ENCODE assay signal across 1 cellular context in the genomic region with DNA sequence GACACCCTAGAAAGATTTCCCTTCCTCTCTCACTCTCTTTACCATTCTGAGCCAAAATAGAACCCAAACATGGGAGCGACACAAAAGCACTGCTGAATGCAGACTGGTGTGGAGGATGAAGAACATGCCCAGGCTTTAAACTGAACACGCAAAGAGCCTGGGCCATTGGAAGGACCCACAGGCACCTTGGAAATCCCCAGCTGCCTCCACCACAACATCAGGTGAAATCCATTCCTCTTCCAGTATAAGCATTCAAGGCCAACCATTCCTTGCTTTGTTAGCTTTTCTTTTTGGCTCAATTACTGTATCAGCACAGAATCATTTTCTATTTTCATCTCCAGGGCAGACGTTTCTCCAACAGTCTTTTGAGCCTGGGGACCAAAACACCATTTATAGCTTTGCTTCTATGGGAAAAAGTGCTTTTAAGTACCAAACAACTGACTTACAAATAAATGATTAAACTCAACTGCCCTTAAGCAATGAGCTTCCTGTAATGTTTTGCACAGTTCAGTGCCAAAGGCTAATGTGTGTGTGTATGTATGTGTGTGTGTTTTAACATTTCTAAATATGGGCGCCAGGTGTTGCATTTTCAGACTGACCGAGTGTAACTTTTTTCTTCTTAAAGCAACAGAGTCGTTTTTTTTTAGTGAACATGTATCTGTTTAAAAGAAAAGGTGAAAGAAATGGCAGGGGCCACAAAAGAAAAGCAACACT.
TF ChIP-seq lines count a peak whose summit lies in the region.

No MANE protein-coding gene starts in this region.

TF ChIP-seq in GM12878, 131 proteins besides CTCF, POLR2A, EP300 and RAD21 (continued from another document and continues in another):
- TF ChIP-seq, protein P1, sequence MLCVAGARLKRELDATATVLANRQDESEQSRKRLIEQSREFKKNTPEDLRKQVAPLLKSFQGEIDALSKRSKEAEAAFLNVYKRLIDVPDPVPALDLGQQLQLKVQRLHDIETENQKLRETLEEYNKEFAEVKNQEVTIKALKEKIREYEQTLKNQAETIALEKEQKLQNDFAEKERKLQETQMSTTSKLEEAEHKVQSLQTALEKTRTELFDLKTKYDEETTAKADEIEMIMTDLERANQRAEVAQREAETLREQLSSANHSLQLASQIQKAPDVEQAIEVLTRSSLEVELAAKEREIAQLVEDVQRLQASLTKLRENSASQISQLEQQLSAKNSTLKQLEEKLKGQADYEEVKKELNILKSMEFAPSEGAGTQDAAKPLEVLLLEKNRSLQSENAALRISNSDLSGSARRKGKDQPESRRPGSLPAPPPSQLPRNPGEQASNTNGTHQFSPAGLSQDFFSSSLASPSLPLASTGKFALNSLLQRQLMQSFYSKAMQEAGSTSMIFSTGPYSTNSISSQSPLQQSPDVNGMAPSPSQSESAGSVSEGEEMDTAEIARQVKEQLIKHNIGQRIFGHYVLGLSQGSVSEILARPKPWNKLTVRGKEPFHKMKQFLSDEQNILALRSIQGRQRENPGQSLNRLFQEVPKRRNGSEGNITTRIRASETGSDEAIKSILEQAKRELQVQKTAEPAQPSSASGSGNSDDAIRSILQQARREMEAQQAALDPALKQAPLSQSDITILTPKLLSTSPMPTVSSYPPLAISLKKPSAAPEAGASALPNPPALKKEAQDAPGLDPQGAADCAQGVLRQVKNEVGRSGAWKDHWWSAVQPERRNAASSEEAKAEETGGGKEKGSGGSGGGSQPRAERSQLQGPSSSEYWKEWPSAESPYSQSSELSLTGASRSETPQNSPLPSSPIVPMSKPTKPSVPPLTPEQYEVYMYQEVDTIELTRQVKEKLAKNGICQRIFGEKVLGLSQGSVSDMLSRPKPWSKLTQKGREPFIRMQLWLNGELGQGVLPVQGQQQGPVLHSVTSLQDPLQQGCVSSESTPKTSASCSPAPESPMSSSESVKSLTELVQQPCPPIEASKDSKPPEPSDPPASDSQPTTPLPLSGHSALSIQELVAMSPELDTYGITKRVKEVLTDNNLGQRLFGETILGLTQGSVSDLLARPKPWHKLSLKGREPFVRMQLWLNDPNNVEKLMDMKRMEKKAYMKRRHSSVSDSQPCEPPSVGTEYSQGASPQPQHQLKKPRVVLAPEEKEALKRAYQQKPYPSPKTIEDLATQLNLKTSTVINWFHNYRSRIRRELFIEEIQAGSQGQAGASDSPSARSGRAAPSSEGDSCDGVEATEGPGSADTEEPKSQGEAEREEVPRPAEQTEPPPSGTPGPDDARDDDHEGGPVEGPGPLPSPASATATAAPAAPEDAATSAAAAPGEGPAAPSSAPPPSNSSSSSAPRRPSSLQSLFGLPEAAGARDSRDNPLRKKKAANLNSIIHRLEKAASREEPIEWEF (IDR thresholded peaks at IDR 0.05; ENCODE audit: insufficient replicate concordance, low read depth, low read length) = peak; percentile 83
- TF ChIP-seq SUZ12 (IDR thresholded peaks at IDR 0.05; ENCODE audit: unreplicated experiment) (no peak), TCF3 (IDR thresholded peaks at IDR 0.05; ENCODE audit: borderline replicate concordance, insufficient read depth, low read depth, low read length) (peak; percentile 94), NFYA (IDR thresholded peaks at IDR 0.05; ENCODE audit: borderline replicate concordance, low read depth, low read length) (no peak), SMAD5 (IDR thresholded peaks at IDR 0.05; ENCODE audit: low read depth) (no peak), ETV6 (conservative IDR thresholded peaks at IDR 0.05 in 1 of 2, IDR thresholded peaks at IDR 0.05 in 1 of 2; ENCODE audit: borderline replicate concordance in 1 of 2, low read depth in 1 of 2) (peak in 1 of 2 experiments; percentile 62; a peak in 1 of 4 replicates), CREM (IDR thresholded peaks at IDR 0.05; ENCODE audit: low read depth) (peak; percentile 80), SMARCA5 (IDR thresholded peaks at IDR 0.05) (peak; percentile 70; the same call in 1 of the 2 replicates), RBBP5 (conservative IDR thresholded peaks at IDR 0.05) (no peak), ESRRA (IDR thresholded peaks at IDR 0.05; ENCODE audit: low read length) (peak; percentile 75; the same call in 1 of the 2 replicates), ZSCAN29 (IDR thresholded peaks at IDR 0.05) (no peak), SP1 (IDR thresholded peaks at IDR 0.05; ENCODE audit: low read depth, low read length) (peak; percentile 60), PML (IDR thresholded peaks at IDR 0.05; ENCODE audit: low read length) (no peak), ZBED1 (IDR thresholded peaks at IDR 0.05; ENCODE audit: borderline replicate concordance) (peak; percentile 83), EED (IDR thresholded peaks at IDR 0.05; ENCODE audit: low read depth) (peak; percentile 45), NRF1 (conservative IDR thresholded peaks at IDR 0.05; ENCODE audit: low read depth, low read length) (no peak), BACH1 (IDR thresholded peaks at IDR 0.05; ENCODE audit: borderline replicate concordance) (no peak), FOXM1 (IDR thresholded peaks at IDR 0.05; ENCODE audit: low read depth, low read length) (peak; percentile 70; the same call in 1 of the 2 replicates), POU2F2 (IDR thresholded peaks at IDR 0.05; ENCODE audit: borderline replicate concordance, low read depth, low read length) (peak; percentile 88; the same call in 1 of the 3 replicates), BRCA1 (IDR thresholded peaks at IDR 0.05; ENCODE audit: low read depth, low read length) (no peak), YBX1 (IDR thresholded peaks at IDR 0.05) (no peak), NR2C1 (IDR thresholded peaks at IDR 0.05) (no peak; the same call in 1 of the 2 replicates), MTA3 (IDR thresholded peaks at IDR 0.05; ENCODE audit: borderline replicate concordance, low read length) (peak; percentile 48; the same call in 1 of the 2 replicates), STAT1 (conservative IDR thresholded peaks at IDR 0.05) (no peak), CHD4 (IDR thresholded peaks at IDR 0.05) (no peak), MYB (IDR thresholded peaks at IDR 0.05; ENCODE audit: borderline replicate concordance, low read depth, low read length) (0 out of 2 replicates have a peak, but pooled peaks have one; percentile 56), SIX5 (IDR thresholded peaks at IDR 0.05; ENCODE audit: low read depth, low read length, severe bottlenecking) (no peak), RELA (IDR thresholded peaks at IDR 0.05; ENCODE audit: borderline replicate concordance, partially characterized antibody) (peak; percentile 42), ATF7 (IDR thresholded peaks at IDR 0.05; ENCODE audit: low read depth) (peak; percentile 78), ZNF24 (IDR thresholded peaks at IDR 0.05) (peak; percentile 78; the same call in 1 of the 2 replicates), IKZF2 (IDR thresholded peaks at IDR 0.05) (peak; percentile 86 to 89)
- TF ChIP-seq, protein P2, sequence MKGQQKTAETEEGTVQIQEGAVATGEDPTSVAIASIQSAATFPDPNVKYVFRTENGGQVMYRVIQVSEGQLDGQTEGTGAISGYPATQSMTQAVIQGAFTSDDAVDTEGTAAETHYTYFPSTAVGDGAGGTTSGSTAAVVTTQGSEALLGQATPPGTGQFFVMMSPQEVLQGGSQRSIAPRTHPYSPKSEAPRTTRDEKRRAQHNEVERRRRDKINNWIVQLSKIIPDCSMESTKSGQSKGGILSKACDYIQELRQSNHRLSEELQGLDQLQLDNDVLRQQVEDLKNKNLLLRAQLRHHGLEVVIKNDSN (IDR thresholded peaks at IDR 0.05; ENCODE audit: borderline replicate concordance, extremely low read length, insufficient read depth, low read depth, low read length) = no peak
- TF ChIP-seq, protein P3, sequence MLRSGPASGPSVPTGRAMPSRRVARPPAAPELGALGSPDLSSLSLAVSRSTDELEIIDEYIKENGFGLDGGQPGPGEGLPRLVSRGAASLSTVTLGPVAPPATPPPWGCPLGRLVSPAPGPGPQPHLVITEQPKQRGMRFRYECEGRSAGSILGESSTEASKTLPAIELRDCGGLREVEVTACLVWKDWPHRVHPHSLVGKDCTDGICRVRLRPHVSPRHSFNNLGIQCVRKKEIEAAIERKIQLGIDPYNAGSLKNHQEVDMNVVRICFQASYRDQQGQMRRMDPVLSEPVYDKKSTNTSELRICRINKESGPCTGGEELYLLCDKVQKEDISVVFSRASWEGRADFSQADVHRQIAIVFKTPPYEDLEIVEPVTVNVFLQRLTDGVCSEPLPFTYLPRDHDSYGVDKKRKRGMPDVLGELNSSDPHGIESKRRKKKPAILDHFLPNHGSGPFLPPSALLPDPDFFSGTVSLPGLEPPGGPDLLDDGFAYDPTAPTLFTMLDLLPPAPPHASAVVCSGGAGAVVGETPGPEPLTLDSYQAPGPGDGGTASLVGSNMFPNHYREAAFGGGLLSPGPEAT (IDR thresholded peaks at IDR 0.05; ENCODE audit: low read depth) = peak; percentile 92
- TF ChIP-seq, protein P4, sequence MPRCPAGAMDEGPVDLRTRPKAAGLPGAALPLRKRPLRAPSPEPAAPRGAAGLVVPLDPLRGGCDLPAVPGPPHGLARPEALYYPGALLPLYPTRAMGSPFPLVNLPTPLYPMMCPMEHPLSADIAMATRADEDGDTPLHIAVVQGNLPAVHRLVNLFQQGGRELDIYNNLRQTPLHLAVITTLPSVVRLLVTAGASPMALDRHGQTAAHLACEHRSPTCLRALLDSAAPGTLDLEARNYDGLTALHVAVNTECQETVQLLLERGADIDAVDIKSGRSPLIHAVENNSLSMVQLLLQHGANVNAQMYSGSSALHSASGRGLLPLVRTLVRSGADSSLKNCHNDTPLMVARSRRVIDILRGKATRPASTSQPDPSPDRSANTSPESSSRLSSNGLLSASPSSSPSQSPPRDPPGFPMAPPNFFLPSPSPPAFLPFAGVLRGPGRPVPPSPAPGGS (IDR thresholded peaks at IDR 0.05; ENCODE audit: borderline replicate concordance, insufficient read depth, low read depth, low read length, poor library complexity, severe bottlenecking) = no peak
- TF ChIP-seq, protein P5, sequence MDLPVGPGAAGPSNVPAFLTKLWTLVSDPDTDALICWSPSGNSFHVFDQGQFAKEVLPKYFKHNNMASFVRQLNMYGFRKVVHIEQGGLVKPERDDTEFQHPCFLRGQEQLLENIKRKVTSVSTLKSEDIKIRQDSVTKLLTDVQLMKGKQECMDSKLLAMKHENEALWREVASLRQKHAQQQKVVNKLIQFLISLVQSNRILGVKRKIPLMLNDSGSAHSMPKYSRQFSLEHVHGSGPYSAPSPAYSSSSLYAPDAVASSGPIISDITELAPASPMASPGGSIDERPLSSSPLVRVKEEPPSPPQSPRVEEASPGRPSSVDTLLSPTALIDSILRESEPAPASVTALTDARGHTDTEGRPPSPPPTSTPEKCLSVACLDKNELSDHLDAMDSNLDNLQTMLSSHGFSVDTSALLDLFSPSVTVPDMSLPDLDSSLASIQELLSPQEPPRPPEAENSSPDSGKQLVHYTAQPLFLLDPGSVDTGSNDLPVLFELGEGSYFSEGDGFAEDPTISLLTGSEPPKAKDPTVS (IDR thresholded peaks at IDR 0.05; ENCODE audit: low read depth, low read length) = no peak
- TF ChIP-seq, protein P6, sequence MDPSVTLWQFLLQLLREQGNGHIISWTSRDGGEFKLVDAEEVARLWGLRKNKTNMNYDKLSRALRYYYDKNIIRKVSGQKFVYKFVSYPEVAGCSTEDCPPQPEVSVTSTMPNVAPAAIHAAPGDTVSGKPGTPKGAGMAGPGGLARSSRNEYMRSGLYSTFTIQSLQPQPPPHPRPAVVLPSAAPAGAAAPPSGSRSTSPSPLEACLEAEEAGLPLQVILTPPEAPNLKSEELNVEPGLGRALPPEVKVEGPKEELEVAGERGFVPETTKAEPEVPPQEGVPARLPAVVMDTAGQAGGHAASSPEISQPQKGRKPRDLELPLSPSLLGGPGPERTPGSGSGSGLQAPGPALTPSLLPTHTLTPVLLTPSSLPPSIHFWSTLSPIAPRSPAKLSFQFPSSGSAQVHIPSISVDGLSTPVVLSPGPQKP (IDR thresholded peaks at IDR 0.05; ENCODE audit: low read depth, low read length) = peak; percentile 76; the same call in 1 of the 2 replicates
- TF ChIP-seq, protein P7, sequence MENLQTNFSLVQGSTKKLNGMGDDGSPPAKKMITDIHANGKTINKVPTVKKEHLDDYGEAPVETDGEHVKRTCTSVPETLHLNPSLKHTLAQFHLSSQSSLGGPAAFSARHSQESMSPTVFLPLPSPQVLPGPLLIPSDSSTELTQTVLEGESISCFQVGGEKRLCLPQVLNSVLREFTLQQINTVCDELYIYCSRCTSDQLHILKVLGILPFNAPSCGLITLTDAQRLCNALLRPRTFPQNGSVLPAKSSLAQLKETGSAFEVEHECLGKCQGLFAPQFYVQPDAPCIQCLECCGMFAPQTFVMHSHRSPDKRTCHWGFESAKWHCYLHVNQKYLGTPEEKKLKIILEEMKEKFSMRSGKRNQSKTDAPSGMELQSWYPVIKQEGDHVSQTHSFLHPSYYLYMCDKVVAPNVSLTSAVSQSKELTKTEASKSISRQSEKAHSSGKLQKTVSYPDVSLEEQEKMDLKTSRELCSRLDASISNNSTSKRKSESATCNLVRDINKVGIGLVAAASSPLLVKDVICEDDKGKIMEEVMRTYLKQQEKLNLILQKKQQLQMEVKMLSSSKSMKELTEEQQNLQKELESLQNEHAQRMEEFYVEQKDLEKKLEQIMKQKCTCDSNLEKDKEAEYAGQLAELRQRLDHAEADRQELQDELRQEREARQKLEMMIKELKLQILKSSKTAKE (IDR thresholded peaks at IDR 0.05; ENCODE audit: low read depth, poor library complexity, severe bottlenecking) = peak; percentile 72
- TF ChIP-seq, protein P8, sequence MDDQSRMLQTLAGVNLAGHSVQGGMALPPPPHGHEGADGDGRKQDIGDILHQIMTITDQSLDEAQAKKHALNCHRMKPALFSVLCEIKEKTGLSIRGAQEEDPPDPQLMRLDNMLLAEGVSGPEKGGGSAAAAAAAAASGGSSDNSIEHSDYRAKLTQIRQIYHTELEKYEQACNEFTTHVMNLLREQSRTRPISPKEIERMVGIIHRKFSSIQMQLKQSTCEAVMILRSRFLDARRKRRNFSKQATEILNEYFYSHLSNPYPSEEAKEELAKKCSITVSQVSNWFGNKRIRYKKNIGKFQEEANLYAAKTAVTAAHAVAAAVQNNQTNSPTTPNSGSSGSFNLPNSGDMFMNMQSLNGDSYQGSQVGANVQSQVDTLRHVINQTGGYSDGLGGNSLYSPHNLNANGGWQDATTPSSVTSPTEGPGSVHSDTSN (IDR thresholded peaks at IDR 0.05; ENCODE audit: insufficient replicate concordance, low read depth, low read length) = no peak
- TF ChIP-seq, protein P9, sequence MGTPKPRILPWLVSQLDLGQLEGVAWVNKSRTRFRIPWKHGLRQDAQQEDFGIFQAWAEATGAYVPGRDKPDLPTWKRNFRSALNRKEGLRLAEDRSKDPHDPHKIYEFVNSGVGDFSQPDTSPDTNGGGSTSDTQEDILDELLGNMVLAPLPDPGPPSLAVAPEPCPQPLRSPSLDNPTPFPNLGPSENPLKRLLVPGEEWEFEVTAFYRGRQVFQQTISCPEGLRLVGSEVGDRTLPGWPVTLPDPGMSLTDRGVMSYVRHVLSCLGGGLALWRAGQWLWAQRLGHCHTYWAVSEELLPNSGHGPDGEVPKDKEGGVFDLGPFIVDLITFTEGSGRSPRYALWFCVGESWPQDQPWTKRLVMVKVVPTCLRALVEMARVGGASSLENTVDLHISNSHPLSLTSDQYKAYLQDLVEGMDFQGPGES (IDR thresholded peaks at IDR 0.05) = no peak
